9 cellular contexts compared by ENCODE assay signal in the genomic region with DNA sequence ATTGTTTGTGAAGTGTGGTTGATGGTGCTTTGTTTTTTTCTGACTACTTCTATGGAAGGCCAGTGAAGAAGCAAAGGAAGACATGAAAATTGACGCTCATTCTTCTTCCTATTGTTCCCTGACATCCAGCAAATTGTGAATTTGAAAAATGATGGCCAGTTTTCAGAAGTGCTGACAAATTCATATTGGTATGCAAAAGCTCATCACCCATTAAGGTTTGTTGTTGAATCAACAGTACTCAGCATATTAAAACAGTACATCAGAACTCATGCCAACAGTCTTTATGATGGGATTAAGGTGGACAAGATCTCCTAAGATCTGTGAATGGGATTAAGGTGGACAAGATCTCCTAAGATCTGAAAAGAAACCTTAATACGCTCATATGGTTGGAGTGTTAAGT. TPM values are rescaled to one million over a fixed set of nuclear protein-coding genes. Genes with fewer than 3 reads are reported as not detected.
DNase-seq lines count a peak whose midpoint lies in the region; ATAC-seq and TF ChIP-seq lines count a peak whose summit lies in the region.
"Had no signal": no experiment of that assay in that cellular context is flagged by ENCODE, and none has a peak within 500 bp of the region (broad histone marks: within the 10 kb centered on the region; RNA-seq: fewer than 3 reads in every experiment).

No MANE protein-coding gene starts in this region.

- H3K4me3 Mint-ChIP-seq in CD14-positive monocyte, result peak overlapping the region; percentile 87 to 89
- H3K4me3 Mint-ChIP-seq in naive thymus-derived CD8-positive, alpha-beta T cell, result peak overlapping the region; percentile 84 to 96 (median 92)

- TF ChIP-seq CTCF in CD14-positive monocyte (IDR thresholded peaks at IDR 0.05) (no peak), KMS-11 (conservative IDR thresholded peaks at IDR 0.05; ENCODE audit: low read depth, low read length) (no peak), brain microvascular endothelial cell (IDR thresholded peaks at IDR 0.05; ENCODE audit: low read depth, low read length, missing control alignments) (no peak)

- no peaks in the 10 kb centered on the region; the same call in 1 of the 2 replicates for H4K20me1 ChIP-seq in KMS-11 (ENCODE audit: insufficient read depth)

- POLR2A ChIA-PET in naive thymus-derived CD8-positive, alpha-beta T cell (lab: Charles Lee), result interaction anchor here (2.2 kb wide), 1 partner anchor 116 kb away, joined by 9 read pairs; a partner anchor contains a TSS

- H3K27me3 ChIP-seq in KMS-11 (ENCODE audit: insufficient read depth, low read depth), result no peaks in the 10 kb centered on the region
- H3K27me3 ChIP-seq in brain microvascular endothelial cell (replicated peaks), result no peaks in the 10 kb centered on the region

- intact Hi-C loops in CD14-positive monocyte (cut with micrococcal nuclease), result loop anchor here (2.0 to 5.0 kb wide), 5 partner anchors 39 to 120 kb away; a partner anchor contains a TSS

- no peak overlapping the region for H3K4me3 ChIP-seq in KMS-11 (IDR thresholded peaks at IDR 0.05; ENCODE audit: insufficient read depth, low read depth, low read length)
- peak overlapping the region; percentile 92 for H3K4me3 ChIP-seq in brain microvascular endothelial cell (ENCODE audit: low read depth, low read length)

- H2AFZ ChIP-seq in KMS-11 (ENCODE audit: low read depth), result no peak overlapping the region; the same call in 1 of the 2 replicates

- H3K27ac ChIP-seq in KMS-11 (no peak overlapping the region), brain microvascular endothelial cell (no peak overlapping the region)

- ATAC-seq in naive thymus-derived CD8-positive, alpha-beta T cell, result no peak

- H3K4me2 ChIP-seq in KMS-11, result peak overlapping the region; percentile 79

- H3K9me3 Mint-ChIP-seq in CD14-positive monocyte, result no peaks in the 10 kb centered on the region
- H3K9me3 Mint-ChIP-seq in naive thymus-derived CD8-positive, alpha-beta T cell, result no peaks in the 10 kb centered on the region

- no peaks in the 10 kb centered on the region for H3K36me3 ChIP-seq in KMS-11 (ENCODE audit: insufficient read depth)
- no peaks in the 10 kb centered on the region for H3K36me3 ChIP-seq in brain microvascular endothelial cell (replicated peaks)

- 0 out of 2 replicates have a peak overlapping the region, but pooled peaks have one; percentile 80 for H3K9ac ChIP-seq in KMS-11

- H3K4me1 ChIP-seq in KMS-11 (ENCODE audit: low read depth, poor library complexity, severe bottlenecking), result peaks cover 19% of the 10 kb centered on the region

- DNase-seq in CD14-positive monocyte (ENCODE audit: low spot score), result no peak
- DNase-seq in brain microvascular endothelial cell, result no peak
- DNase-seq in naive thymus-derived CD8-positive, alpha-beta T cell, result no peak
- DNase-seq in mesenteric fat pad (ENCODE audit: low spot score), result no peak
- DNase-seq in activated CD4-positive, CD25-positive, alpha-beta regulatory T cell (lab: John Stamatoyannopoulos, UW), result no peak
- no peak for DNase-seq in NCI-H146 (lab: John Stamatoyannopoulos, UW)
- no peak for DNase-seq in NCI-H2227 (lab: John Stamatoyannopoulos, UW; ENCODE audit: unreplicated experiment)
- DNase-seq: left colon had no signal

- H3K27ac Mint-ChIP-seq in CD14-positive monocyte, result peak overlapping the region in 6 of 7 donors; percentile 20 to 95 (median 92)
- peak overlapping the region; percentile 92 to 98 (median 96) for H3K27ac Mint-ChIP-seq in naive thymus-derived CD8-positive, alpha-beta T cell

- peaks cover 0 to 2% (median 0%) of the 10 kb centered on the region in 3 donors for H3K27me3 Mint-ChIP-seq in CD14-positive monocyte (ENCODE audit: low read depth in 3 of 3)
- H3K27me3 Mint-ChIP-seq in naive thymus-derived CD8-positive, alpha-beta T cell, result peaks cover 0 to 2% (median 0%) of the 10 kb centered on the region in 5 donors

- peaks cover 10 to 23% of the 10 kb centered on the region in 2 donors for H3K36me3 Mint-ChIP-seq in CD14-positive monocyte
- H3K36me3 Mint-ChIP-seq in naive thymus-derived CD8-positive, alpha-beta T cell, result peaks cover 0 to 2% (median 0%) of the 10 kb centered on the region in 3 donors

- peaks cover 33% of the 10 kb centered on the region for H3K4me1 Mint-ChIP-seq in CD14-positive monocyte
- peaks cover 3 to 40% (median 35%) of the 10 kb centered on the region in 4 donors for H3K4me1 Mint-ChIP-seq in naive thymus-derived CD8-positive, alpha-beta T cell

- in situ Hi-C loops in brain microvascular endothelial cell (cut with HindIII; ENCODE audit: low pct_ligation_motif_present, low sequenced_read_pairs), result no loop called here

- H3K79me2 ChIP-seq in KMS-11 (ENCODE audit: insufficient read depth, low read depth), result peaks cover 28% of the 10 kb centered on the region

RNA-seq across cellular contexts. Expression of a gene that starts 1.0 kb away (rescaled TPM):
- 10 to 100 TPM; 10.8 to 14.9 TPM for polyA plus RNA-seq in CD14-positive monocyte
- 10 to 100 TPM; 44.2 to 45.1 TPM for total RNA-seq in naive thymus-derived CD8-positive, alpha-beta T cell
- polyA plus RNA-seq in naive thymus-derived CD8-positive, alpha-beta T cell, result 10 to 100 TPM; 21.8 to 28.5 (median 21.9) TPM
- total RNA-seq in mesenteric fat pad, result 29.9 TPM

RNA-seq across cellular contexts. Expression of a gene that starts 38.2 kb away (rescaled TPM):
- polyA plus RNA-seq in CD14-positive monocyte, result 1 to 10 TPM in 1 of 2 donors, under 1 TPM in 1; 0.75 to 1.1 TPM
- 10 to 100 TPM; 23.0 to 23.6 TPM for total RNA-seq in naive thymus-derived CD8-positive, alpha-beta T cell
- under 1 TPM; 0.39 to 0.58 (median 0.50) TPM for polyA plus RNA-seq in naive thymus-derived CD8-positive, alpha-beta T cell
- 9.0 TPM for total RNA-seq in mesenteric fat pad

RNA-seq across cellular contexts. Expression of a gene that starts 38.3 kb away (rescaled TPM):
- polyA plus RNA-seq in CD14-positive monocyte, result not detected
- total RNA-seq in naive thymus-derived CD8-positive, alpha-beta T cell, result not detected
- not detected for polyA plus RNA-seq in naive thymus-derived CD8-positive, alpha-beta T cell
- not detected for total RNA-seq in mesenteric fat pad
- total RNA-seq: left colon had no signal

RNA-seq across cellular contexts. Expression of a gene that starts 38.6 kb away (rescaled TPM):
- 100 to 1,000 TPM; 527 to 668 TPM for polyA plus RNA-seq in CD14-positive monocyte
- 100 to 1,000 TPM; 178 to 185 TPM for total RNA-seq in naive thymus-derived CD8-positive, alpha-beta T cell
- 100 to 1,000 TPM; 362 to 473 (median 419) TPM for polyA plus RNA-seq in naive thymus-derived CD8-positive, alpha-beta T cell
- total RNA-seq in mesenteric fat pad, result 258 TPM

RNA-seq across cellular contexts. Expression of a gene that starts 56.5 kb away (rescaled TPM):
- polyA plus RNA-seq in CD14-positive monocyte, result 10 to 100 TPM; 12.9 to 17.9 TPM
- 10 to 100 TPM; 65.8 to 74.5 TPM for total RNA-seq in naive thymus-derived CD8-positive, alpha-beta T cell
- 10 to 100 TPM; 15.4 to 22.1 (median 15.9) TPM for polyA plus RNA-seq in naive thymus-derived CD8-positive, alpha-beta T cell
- total RNA-seq in mesenteric fat pad, result 38.1 TPM
